Comparison of ENCODE assay signal across 22 cellular contexts in the genomic region with DNA sequence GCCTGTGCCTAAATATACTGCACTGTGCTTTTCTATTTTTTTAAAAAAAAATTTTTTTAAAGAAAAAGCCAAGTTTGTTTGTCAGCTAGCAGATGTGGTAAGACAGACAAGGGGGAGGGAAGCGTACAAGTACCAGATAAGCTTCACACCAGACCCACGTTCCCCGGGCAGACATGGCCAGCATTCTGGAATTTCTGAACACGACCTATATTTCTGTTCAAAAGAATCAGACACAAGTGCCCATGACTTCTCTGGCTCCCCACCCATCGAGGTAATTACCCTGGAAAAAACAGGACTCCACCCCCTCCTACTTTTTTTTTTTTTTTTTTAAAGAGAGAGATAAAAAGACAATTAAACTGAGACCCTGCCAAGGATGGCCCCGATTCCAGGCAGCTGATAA.
DNase-seq lines count a peak whose midpoint lies in the region; ATAC-seq, FAIRE-seq and TF ChIP-seq lines count a peak whose summit lies in the region.
"Had no signal": no experiment of that assay in that cellular context is flagged by ENCODE, and none has a peak within 500 bp of the region (broad histone marks: within the 10 kb centered on the region; RNA-seq: fewer than 3 reads in every experiment).

No MANE protein-coding gene starts in this region.

- TF ChIP-seq CTCF in endothelial cell (IDR thresholded peaks at IDR 0.05; ENCODE audit: unreplicated experiment): no peak
- no peak for TF ChIP-seq CTCF in pancreas (IDR thresholded peaks at IDR 0.05)

- FAIRE-seq in pancreas (lab: Jason Lieb, UNC): no peak
- FAIRE-seq: frontal cortex, small intestine had no signal

- H3K36me3 Mint-ChIP-seq in endothelial cell (ENCODE audit: low read depth, unreplicated experiment): no peaks in the 10 kb centered on the region
- H3K36me3 Mint-ChIP-seq: activated naive CD4-positive, alpha-beta T cell treated with anti-CD3 and anti-CD28 coated beads, Interleukin-2, amount 50 U/mL, for 24 hours had no signal

- no peaks in the 10 kb centered on the region for H3K36me3 ChIP-seq in pancreas

- no peak overlapping the region for H3K4me3 Mint-ChIP-seq in endothelial cell (ENCODE audit: unreplicated experiment)
- H3K4me3 Mint-ChIP-seq: activated CD8-positive, alpha-beta T cell treated with anti-CD3 and anti-CD28 coated beads, Interleukin-2, amount 10 ng/mL, durations not matched to agents 7 days and 5 days; activated naive CD4-positive, alpha-beta T cell treated with anti-CD3 and anti-CD28 coated beads, Interleukin-2, amount 50 U/mL, for 24 hours; B cell; T-helper 2 cell treated with Interferon-gamma antibody and Interleukin-4, amounts not matched to agents 5 μg/mL and 100 μg/mL, for 36 hours had no signal

- intact Hi-C loops in pancreas (cut with DNase I): no loop called here

- H3K9me3 ChIP-seq in pancreas: no peaks in the 10 kb centered on the region

- H3K27ac ChIP-seq in pancreas: peak overlapping the region in 1 of 4 donors; percentile 42
- H3K27ac ChIP-seq: 22Rv1, coronary artery, epithelial cell of prostate, parathyroid adenoma had no signal

- H3K27me3 Mint-ChIP-seq in endothelial cell (ENCODE audit: unreplicated experiment): peaks cover 1% of the 10 kb centered on the region

- ATAC-seq in pancreas (peak in 3 of 4 donors; percentile 13 to 22 (median 15)), GM18517 (IDR thresholded peaks at IDR 0.05; ENCODE audit: unreplicated experiment) (no peak)
- ATAC-seq: activated CD8-positive, alpha-beta T cell treated with anti-CD3 and anti-CD28 coated beads, Interleukin-2, amount 10 ng/mL, durations not matched to agents 7 days and 5 days had no signal

- peak overlapping the region in 1 of 4 donors; percentile 25 for H3K4me3 ChIP-seq in pancreas

- H3K9me3 Mint-ChIP-seq in endothelial cell (ENCODE audit: unreplicated experiment): no peaks in the 10 kb centered on the region
- H3K9me3 Mint-ChIP-seq: activated naive CD4-positive, alpha-beta T cell treated with anti-CD3 and anti-CD28 coated beads, Interleukin-2, amount 50 U/mL, for 24 hours; T-helper 2 cell treated with Interferon-gamma antibody and Interleukin-4, amounts not matched to agents 5 μg/mL and 100 μg/mL, for 36 hours had no signal

- H3K4me1 Mint-ChIP-seq in endothelial cell (ENCODE audit: unreplicated experiment): peaks cover 11% of the 10 kb centered on the region
- H3K4me1 Mint-ChIP-seq: activated naive CD4-positive, alpha-beta T cell treated with anti-CD3 and anti-CD28 coated beads, Interleukin-2, amount 50 U/mL, for 24 hours; B cell had no signal

- peak overlapping the region; percentile 72 for H3K27ac Mint-ChIP-seq in endothelial cell (ENCODE audit: unreplicated experiment)
- H3K27ac Mint-ChIP-seq: activated CD8-positive, alpha-beta T cell treated with anti-CD3 and anti-CD28 coated beads, Interleukin-2, amount 10 ng/mL, durations not matched to agents 7 days and 5 days; activated naive CD4-positive, alpha-beta T cell treated with anti-CD3 and anti-CD28 coated beads, Interleukin-2, amount 50 U/mL, for 24 hours; B cell; T-helper 2 cell treated with Interferon-gamma antibody and Interleukin-4, amounts not matched to agents 5 μg/mL and 100 μg/mL, for 36 hours had no signal

- DNase-seq in NCI-H1105 treated with DMSO at 0.1 percent for 48 hours (lab: John Stamatoyannopoulos, UW): peak; percentile 41
- DNase-seq in NCI-H1105 (lab: John Stamatoyannopoulos, UW): no peak
- DNase-seq in NCI-H146 (lab: John Stamatoyannopoulos, UW): peak; percentile 78
- DNase-seq in endothelial cell (ENCODE audit: low spot score): no peak
- DNase-seq in pancreas: no peak
- no peak for DNase-seq in MV-4-11 (lab: John Stamatoyannopoulos, UW)
- no peak for DNase-seq in mucosa of gallbladder (ENCODE audit: low spot score)
- DNase-seq: activated CD4-positive, CD25-positive, alpha-beta regulatory T cell; activated CD8-positive, alpha-beta T cell treated with anti-CD3 and anti-CD28 coated beads, Interleukin-2, amount 10 ng/mL, durations not matched to agents 7 days and 5 days; activated T-cell treated with anti-CD3 and anti-CD28 coated beads, Interleukin-2, amount 50 U/mL, for 48 hours; SHP77 treated with DMSO at 0.1 percent for 48 hours; small intestine; stimulated activated CD8-positive, alpha-beta memory T cell treated with anti-CD3 and anti-CD28 coated beads, Interleukin-4, amount 100 ng/mL, for 48 hours had no signal

- H3K4me1 ChIP-seq in pancreas: no peaks in the 10 kb centered on the region
- H3K4me1 ChIP-seq: parathyroid adenoma had no signal

- WGBS in pancreas, 2 donors: 19 to 37% methylated on average over 6 of the region's 6 CpGs

- no peaks in the 10 kb centered on the region for H3K27me3 ChIP-seq in pancreas

Comparison
In these comparisons a context has a peak if more than half of its experiments do, and no peak if none do; other contexts are left out.
1. DNase-seq: peak in NCI-H1105 treated with DMSO at 0.1 percent for 48 hours (single experiment) and NCI-H146 (single experiment); none in NCI-H1105 (single experiment), endothelial cell (single experiment), pancreas (0 of 6), MV-4-11 (single experiment) and mucosa of gallbladder (single experiment).